ENCODE assay signal across 8 cellular contexts in the genomic region with DNA sequence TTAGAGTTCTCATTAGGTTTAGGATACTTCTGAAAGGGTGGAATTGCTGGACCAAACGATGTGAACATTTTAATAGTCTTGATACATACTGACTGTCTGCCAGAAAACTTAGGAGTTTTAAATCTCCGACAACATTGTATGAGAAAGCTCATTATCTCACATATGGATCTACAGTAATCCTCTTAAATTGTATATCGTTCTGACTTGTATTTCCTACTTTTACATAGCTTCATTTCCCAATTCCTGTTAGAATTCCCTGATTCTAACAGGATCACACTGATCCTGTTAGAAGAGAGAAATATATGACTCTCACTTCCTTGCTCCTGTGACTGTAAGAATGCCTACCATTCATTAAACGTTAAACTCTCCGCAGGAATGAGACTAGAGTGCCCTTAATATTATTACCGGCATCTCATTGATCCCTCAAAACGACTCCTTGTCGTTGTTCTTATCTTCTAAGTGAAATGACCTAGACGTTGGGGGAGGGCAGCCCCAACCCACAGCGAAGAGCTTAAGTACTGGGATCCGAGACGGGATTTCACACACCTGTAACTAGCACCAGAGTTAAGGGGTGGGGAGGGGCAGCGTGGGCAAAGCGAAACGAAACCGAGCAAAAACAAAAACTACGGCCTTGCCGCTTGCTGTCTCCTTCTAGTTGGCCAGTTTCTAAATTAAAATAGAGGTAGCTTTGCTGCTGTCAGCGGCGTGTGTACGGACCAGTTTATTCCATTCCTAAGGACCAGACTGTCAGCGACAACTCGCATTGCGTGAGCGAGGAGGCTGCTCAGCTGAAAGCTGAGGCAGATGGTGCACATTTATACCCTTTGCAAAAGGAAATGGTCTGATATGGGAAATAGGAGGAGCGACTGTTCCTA. TPM values are rescaled to one million over a fixed set of nuclear protein-coding genes. Genes with fewer than 3 reads are reported as not detected.
DNase-seq lines count a peak whose midpoint lies in the region; ATAC-seq and TF ChIP-seq lines count a peak whose summit lies in the region.

No MANE protein-coding gene starts in this region.

- DNase-seq in NCI-H1436 (lab: John Stamatoyannopoulos, UW) (peak; percentile 45), NCI-H1436 treated with DMSO at 0.1 percent for 48 hours (lab: John Stamatoyannopoulos, UW) (no peak), WERI-Rb-1 (peak; percentile 63), fibroblast of mammary gland (ENCODE audit: low read depth) (no peak), GDM1 (lab: John Stamatoyannopoulos, UW) (no peak)

- TF ChIP-seq CTCF in WERI-Rb-1 (IDR thresholded peaks at IDR 0.05; ENCODE audit: low read depth, low read length) (no peak), fibroblast of mammary gland (conservative IDR thresholded peaks at IDR 0.05; ENCODE audit: control insufficient read depth, insufficient read depth, low read depth, low read length) (no peak), neural cell (IDR thresholded peaks at IDR 0.05; ENCODE audit: poor library complexity, severe bottlenecking) (no peak)

- peak overlapping the region; percentile 95 for H3K27ac ChIP-seq in WERI-Rb-1
- H3K27ac ChIP-seq in neural cell (ENCODE audit: low read length): peak overlapping the region; percentile 94

- peak overlapping the region; percentile 96 for H3K9ac ChIP-seq in neural cell (ENCODE audit: low read length)

- TF ChIP-seq EP300 in neural cell (conservative IDR thresholded peaks at IDR 0.05; ENCODE audit: poor library complexity, severe bottlenecking): no peak

- H4K20me1 ChIP-seq in neural cell (ENCODE audit: insufficient read depth): no peaks in the 10 kb centered on the region

- H3K79me2 ChIP-seq in neural cell (replicated peaks; ENCODE audit: insufficient read depth, low read length): peaks cover 31% of the 10 kb centered on the region

- peak; percentile 67 for TF ChIP-seq RAD21 in neural cell (conservative IDR thresholded peaks at IDR 0.05)

- H3K27me3 ChIP-seq in WERI-Rb-1 (ENCODE audit: insufficient read depth, low read depth, severe bottlenecking) (no peaks in the 10 kb centered on the region), neural cell (ENCODE audit: insufficient read depth, low read depth, low read length) (peaks cover 16% of the 10 kb centered on the region)

- H2AFZ ChIP-seq in neural cell (ENCODE audit: low read depth, low read length): peak overlapping the region; percentile 46

- H3K9me3 ChIP-seq in WERI-Rb-1 (ENCODE audit: severe bottlenecking): no peaks in the 10 kb centered on the region
- no peaks in the 10 kb centered on the region for H3K9me3 ChIP-seq in neural cell (ENCODE audit: low read length)

- H3F3A ChIP-seq in neural cell (ENCODE audit: insufficient read depth, low read length, poor library complexity, severe bottlenecking): no peaks in the 10 kb centered on the region

- H3K9me2 ChIP-seq in neural cell (ENCODE audit: insufficient read depth, low read length): no peaks in the 10 kb centered on the region

- peak; percentile 33 for ATAC-seq in GM21360 (IDR thresholded peaks at IDR 0.05; ENCODE audit: unreplicated experiment)
- ATAC-seq in HG03520 (IDR thresholded peaks at IDR 0.05; ENCODE audit: unreplicated experiment): peak; percentile 28

- H3K36me3 ChIP-seq in WERI-Rb-1 (no peaks in the 10 kb centered on the region; the same call in 1 of the 2 replicates), neural cell (ENCODE audit: insufficient read depth, low read length) (no peaks in the 10 kb centered on the region)

- H3K4me3 ChIP-seq in WERI-Rb-1 (ENCODE audit: low read depth, low read length) (peak overlapping the region; percentile 71), fibroblast of mammary gland (ENCODE audit: control insufficient read depth, low read depth, low read length) (peak overlapping the region; percentile 70), neural cell (ENCODE audit: low read length) (peak overlapping the region; percentile 86)

- peak overlapping the region; percentile 83 for H3K4me2 ChIP-seq in neural cell (ENCODE audit: low read length)

TF ChIP-seq in neural cell, 6 proteins besides CTCF, POLR2A, EP300 and RAD21:
- no peak for TF ChIP-seq TAF1 (IDR thresholded peaks at IDR 0.05; ENCODE audit: low read depth)
- TF ChIP-seq MXI1 (conservative IDR thresholded peaks at IDR 0.05; ENCODE audit: poor library complexity, severe bottlenecking): no peak
- TF ChIP-seq REST (IDR thresholded peaks at IDR 0.05; ENCODE audit: borderline replicate concordance): no peak
- peak; percentile 62 for TF ChIP-seq SMC3 (conservative IDR thresholded peaks at IDR 0.05; ENCODE audit: poor library complexity)
- no peak for TF ChIP-seq POLR2AphosphoS5 (IDR thresholded peaks at IDR 0.05)
- no peak for TF ChIP-seq EZH2 (IDR thresholded peaks at IDR 0.05; ENCODE audit: borderline replicate concordance, insufficient read depth, low read length, poor library complexity, severe bottlenecking)

RNA-seq across cellular contexts. Expression of gene TMEM106B, which starts 0.7 kb away (rescaled TPM):
- 39.4 and 61.4 TPM in 2 replicates for polyA plus RNA-seq in neural cell
- polyA minus RNA-seq in neural cell: 124 and 136 TPM in 2 replicates

Comparison
In these comparisons a context has a peak if more than half of its experiments do, and no peak if none do; other contexts are left out.
1. DNase-seq: peak in NCI-H1436 (single experiment) and WERI-Rb-1 (single experiment); none in NCI-H1436 treated with DMSO at 0.1 percent for 48 hours (single experiment), fibroblast of mammary gland (single experiment) and GDM1 (single experiment).
2. Peak in every context shown above with its lines, with median percentiles within 50 percentile points of each other: H3K4me3 ChIP-seq.